10 cellular contexts compared by ENCODE assay signal in the genomic region with DNA sequence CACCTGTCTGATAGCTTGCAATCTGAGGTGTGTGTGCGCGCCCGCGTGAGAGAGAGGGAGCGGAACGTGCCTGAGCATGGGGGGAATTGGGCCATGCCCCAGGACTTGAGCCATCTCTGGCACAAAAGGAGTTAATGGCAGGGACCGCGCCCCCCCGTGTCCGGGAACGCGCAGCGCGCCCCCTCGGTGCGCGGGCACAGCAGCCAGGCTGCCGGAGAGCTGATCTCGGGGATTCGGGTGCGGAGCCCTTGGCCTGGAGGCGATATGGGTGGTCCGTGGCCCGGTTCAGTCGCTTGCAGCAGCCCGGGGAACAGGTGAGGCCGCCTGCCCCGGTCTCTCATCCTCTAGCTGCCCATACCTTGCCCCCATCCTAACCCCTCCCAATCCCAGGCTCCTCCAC. TPM values are rescaled to one million over a fixed set of nuclear protein-coding genes. Genes with fewer than 3 reads are reported as not detected.
DNase-seq lines count a peak whose midpoint lies in the region; ATAC-seq and TF ChIP-seq lines count a peak whose summit lies in the region.
"Had no signal": no experiment of that assay in that cellular context is flagged by ENCODE, and none has a peak within 500 bp of the region (broad histone marks: within the 10 kb centered on the region; RNA-seq: fewer than 3 reads in every experiment).

A gene (plus strand): TSS at position 191 of the 400 bp plus-strand sequence. CDS start 2,909 bp downstream, outside the sequence.

- intact Hi-C loops in activated naive CD4-positive, alpha-beta T cell treated with anti-CD3 and anti-CD28 coated beads for 36 hours (cut with micrococcal nuclease), result no loop called here
- intact Hi-C loops in mammary epithelial cell (cut with micrococcal nuclease), result no loop called here

- BruUV-seq in mammary epithelial cell (replicated peaks; lab: Mats Ljungman, UMichigan), result no TSS peak

- H4K20me1 ChIP-seq in mammary epithelial cell (ENCODE audit: insufficient read depth, low read length), result no peaks in the 10 kb centered on the region

- TF ChIP-seq CTCF in thoracic aorta (IDR thresholded peaks at IDR 0.05) (no peak), mammary epithelial cell (conservative IDR thresholded peaks at IDR 0.05 in 1 of 2, IDR thresholded peaks at IDR 0.05 in 1 of 2; ENCODE audit: extremely low read depth in 1 of 2, insufficient read depth in 1 of 2, low read depth in 1 of 2, low read length in 2 of 2) (no peak)

- H3K4me3 ChIP-seq in thoracic aorta, result peak within 1 kb of the TSS; percentile 65
- no peak within 1 kb of the TSS for H3K4me3 ChIP-seq in mammary epithelial cell (replicated peaks in 1 of 3; ENCODE audit: insufficient read depth in 1 of 3, low read depth in 2 of 3, low read length in 3 of 3)

- H3K36me3 Mint-ChIP-seq in activated naive CD4-positive, alpha-beta T cell treated with anti-CD3 and anti-CD28 coated beads for 36 hours (ENCODE audit: low read depth), result no peaks in the 10 kb centered on the region
- H3K36me3 Mint-ChIP-seq in memory B cell, result peaks cover 2% of the 10 kb centered on the region

- H3K27ac Mint-ChIP-seq in activated naive CD4-positive, alpha-beta T cell treated with anti-CD3 and anti-CD28 coated beads for 36 hours, result no peak within 1 kb of the TSS
- peak within 1 kb of the TSS; percentile 35 for H3K27ac Mint-ChIP-seq in memory B cell

- no peak within 1 kb of the TSS for H3K4me2 ChIP-seq in mammary epithelial cell (ENCODE audit: insufficient read depth, low read depth, low read length)
- H3K4me2 ChIP-seq: KMS-11 had no signal

- ATAC-seq in memory B cell (ENCODE audit: low read depth), result no peak
- ATAC-seq in thoracic aorta (ENCODE audit: insufficient number of reproducible peaks, low FRiP score, low read depth), result no peak

- 38% methylated on average over 12 of the region's 28 CpGs for WGBS in mammary epithelial cell (ENCODE audit: low coverage, missing lambda C conversion rate)

- no peak for DNase-seq in activated naive CD4-positive, alpha-beta T cell treated with anti-CD3 and anti-CD28 coated beads for 36 hours
- DNase-seq in activated naive CD4-positive, alpha-beta T cell treated with Interleukin-2 at 50 U/mL for 16 hours, result no peak
- peak; percentile 75 for DNase-seq in cerebellum (ENCODE audit: low spot score)
- no peak for DNase-seq in memory B cell (ENCODE audit: low spot score in 2 of 2)
- no peak for DNase-seq in thoracic aorta (ENCODE audit: low spot score)
- no peak for DNase-seq in HT-29 (ENCODE audit: low spot score)
- DNase-seq in NCI-H510A treated with DMSO at 0.1 percent for 48 hours (lab: John Stamatoyannopoulos, UW), result no peak
- no peak for DNase-seq in mammary epithelial cell
- DNase-seq: small intestine had no signal

- dilution Hi-C loops in mammary epithelial cell (cut with HindIII; ENCODE audit: low sequenced_read_pairs), result no loop called here

- H3K9me3 Mint-ChIP-seq in activated naive CD4-positive, alpha-beta T cell treated with anti-CD3 and anti-CD28 coated beads for 36 hours, result no peaks in the 10 kb centered on the region
- H3K9me3 Mint-ChIP-seq in memory B cell, result no peaks in the 10 kb centered on the region

- H3K36me3 ChIP-seq in thoracic aorta (no peaks in the 10 kb centered on the region), mammary epithelial cell (ENCODE audit: insufficient read depth, low read length) (peaks cover 2% of the 10 kb centered on the region)

- peak within 1 kb of the TSS; percentile 38 for H3K4me3 Mint-ChIP-seq in activated naive CD4-positive, alpha-beta T cell treated with anti-CD3 and anti-CD28 coated beads for 36 hours
- peak within 1 kb of the TSS; percentile 32 for H3K4me3 Mint-ChIP-seq in memory B cell

- H3K27me3 ChIP-seq in thoracic aorta (replicated peaks; ENCODE audit: insufficient read depth), result no peaks in the 10 kb centered on the region
- no peaks in the 10 kb centered on the region for H3K27me3 ChIP-seq in mammary epithelial cell (ENCODE audit: insufficient read depth, low read length)

- CTCF ChIA-PET in activated naive CD4-positive, alpha-beta T cell treated with anti-CD3 and anti-CD28 coated beads for 36 hours (lab: Charles Lee), result no interaction called here
- CTCF ChIA-PET in mammary epithelial cell (lab: Charles Lee; ENCODE audit: low non-redundant PET), result no interaction called here

- in situ Hi-C loops in mammary epithelial cell (cut with MboI; ENCODE audit: low sequenced_read_pairs in 2 of 2), result no loop called here

- H3K4me1 Mint-ChIP-seq in activated naive CD4-positive, alpha-beta T cell treated with anti-CD3 and anti-CD28 coated beads for 36 hours (ENCODE audit: low read depth), result peaks cover 11% of the 10 kb centered on the region
- H3K4me1 Mint-ChIP-seq in memory B cell, result peaks cover 13% of the 10 kb centered on the region

- no peak within 1 kb of the TSS for H3K9ac ChIP-seq in mammary epithelial cell (ENCODE audit: insufficient read depth, low read length)
- H3K9ac ChIP-seq: KMS-11 had no signal

- H3K9me3 ChIP-seq in thoracic aorta, result no peaks in the 10 kb centered on the region
- no peaks in the 10 kb centered on the region for H3K9me3 ChIP-seq in mammary epithelial cell (replicated peaks; ENCODE audit: insufficient read depth, low read length)

- H3K27ac ChIP-seq in thoracic aorta (no peak within 1 kb of the TSS), mammary epithelial cell (ENCODE audit: insufficient read depth, low read depth, low read length) (no peak within 1 kb of the TSS)
- H3K27ac ChIP-seq: KMS-11 had no signal

- H3K4me1 ChIP-seq in thoracic aorta (ENCODE audit: control insufficient read depth in 1 of 2, low read depth in 2 of 2), result peaks cover 0 to 7% of the 10 kb centered on the region in 2 donors
- no peaks in the 10 kb centered on the region for H3K4me1 ChIP-seq in mammary epithelial cell (ENCODE audit: insufficient read depth, low read length)

- H2AFZ ChIP-seq in mammary epithelial cell (ENCODE audit: low read depth, low read length), result no peak within 1 kb of the TSS

- no peaks in the 10 kb centered on the region for H3K27me3 Mint-ChIP-seq in activated naive CD4-positive, alpha-beta T cell treated with anti-CD3 and anti-CD28 coated beads for 36 hours (ENCODE audit: low read depth)
- no peaks in the 10 kb centered on the region for H3K27me3 Mint-ChIP-seq in memory B cell

- H3K79me2 ChIP-seq in mammary epithelial cell (ENCODE audit: insufficient read depth, low read length), result no peaks in the 10 kb centered on the region

RNA-seq across cellular contexts. Expression of the gene that starts here (rescaled TPM):
- under 1 TPM; 0.60 to 0.81 TPM for total RNA-seq in activated naive CD4-positive, alpha-beta T cell treated with anti-CD3 and anti-CD28 coated beads for 36 hours
- total RNA-seq in cerebellum, result 21.4 TPM
- 1 to 10 TPM; 1.1 to 1.8 TPM for total RNA-seq in thoracic aorta
- total RNA-seq in HT-29 (2014; rRNA removed; shearing (Covaris generic)), result 0.13 TPM in 1 of 2 replicates, not detected in the other
- under 1 TPM; 0.17 to 0.21 TPM for total RNA-seq in mammary epithelial cell
- polyA plus RNA-seq in mammary epithelial cell, result 0.11 TPM
- not detected for polyA minus RNA-seq in mammary epithelial cell
